In the genomic region with DNA sequence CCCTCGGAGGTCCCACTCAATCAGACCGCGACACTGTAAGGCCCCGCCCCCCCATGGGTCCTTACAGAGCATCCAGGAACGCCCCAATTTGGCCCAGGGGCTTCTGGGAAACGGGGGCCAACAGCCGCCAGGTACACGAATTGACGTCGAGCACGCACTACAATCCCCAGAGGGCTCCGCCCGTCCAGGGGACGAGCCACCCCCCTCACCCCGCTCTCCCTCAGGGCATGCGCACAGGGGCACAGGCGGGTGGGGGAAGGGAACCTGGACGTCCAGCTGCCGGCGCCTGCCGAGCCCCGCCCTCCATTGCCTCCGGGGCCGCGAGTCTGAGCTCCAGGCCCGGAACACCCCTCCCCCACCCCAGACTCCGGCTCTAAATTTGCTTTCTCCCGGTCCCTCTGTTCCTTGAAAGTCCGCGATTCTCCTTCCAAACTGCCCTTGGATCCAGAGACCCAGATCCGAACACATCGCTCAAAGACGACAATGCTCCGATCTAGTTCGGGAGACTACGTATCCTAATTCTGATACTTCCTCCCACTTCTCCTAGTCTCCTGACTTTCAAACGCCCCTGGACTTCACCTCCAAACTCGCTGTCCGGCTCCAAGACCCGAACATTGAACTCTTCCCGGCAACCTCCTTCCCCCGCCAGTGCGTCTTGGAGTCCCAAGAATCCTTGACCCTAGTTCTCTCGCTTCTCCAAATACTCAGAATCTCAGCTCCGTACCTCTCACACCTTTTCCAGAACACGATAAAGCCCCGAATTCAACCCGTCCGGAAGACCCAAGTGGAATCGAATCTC, we compare ENCODE assay signal across 8 cellular contexts. TPM values are rescaled to one million over a fixed set of nuclear protein-coding genes. Genes with fewer than 3 reads are reported as not detected.
DNase-seq lines count a peak whose midpoint lies in the region; ATAC-seq and TF ChIP-seq lines count a peak whose summit lies in the region.

No MANE protein-coding gene starts in this region.

- peak in 2 of 4 donors; percentile 36 to 94 for TF ChIP-seq EP300 in upper lobe of left lung (IDR thresholded peaks at IDR 0.05)

- ATAC-seq in HG02840 (IDR thresholded peaks at IDR 0.05; ENCODE audit: low FRiP score, unreplicated experiment) (peak; percentile 68), heart right ventricle (peak; percentile 85 to 94 (median 90)), upper lobe of left lung (ENCODE audit: low FRiP score in 2 of 2) (peak; percentile 91 to 97)

- H3K27ac ChIP-seq in adrenal gland (peak overlapping the region; percentile 80 to 99 (median 94)), heart right ventricle (peak overlapping the region; percentile 80 to 100 (median 97)), upper lobe of left lung (peak overlapping the region; percentile 92 to 98 (median 96))

- H3K36me3 ChIP-seq in adrenal gland (replicated peaks in 1 of 2) (peaks cover 0 to 27% of the 10 kb centered on the region in 2 donors), heart right ventricle (peaks cover 0 to 46% (median 30%) of the 10 kb centered on the region in 9 donors), upper lobe of left lung (peaks cover 20 to 36% (median 26%) of the 10 kb centered on the region in 4 donors)

- peak; percentile 97 for DNase-seq in NCI-H1436 treated with DMSO at 0.1 percent for 48 hours (lab: John Stamatoyannopoulos, UW)
- peak; percentile 99 for DNase-seq in T follicular helper cell (ENCODE audit: low read depth)
- peak; percentile 100 for DNase-seq in adrenal gland
- DNase-seq in heart right ventricle, result peak; percentile 98 to 100
- peak; percentile 92 to 100 (median 97) for DNase-seq in posterior cingulate gyrus
- DNase-seq in upper lobe of left lung, result peak; percentile 97 to 100

- intact Hi-C loops in adrenal gland (cut with DNase I), result no loop called here
- intact Hi-C loops in heart right ventricle (cut with DNase I), result loop anchor here in 6 of 10 donors (1.0 to 10.0 kb wide), 6 partner anchors 9 to 99 kb away; a partner anchor contains a TSS
- intact Hi-C loops in posterior cingulate gyrus (cut with DNase I), result loop anchor here (1.0 kb wide), 2 partner anchors 17 to 22 kb away; a partner anchor contains a TSS

- H3K4me1 ChIP-seq in adrenal gland (replicated peaks in 1 of 2), result peaks cover 10 to 19% of the 10 kb centered on the region in 2 donors
- peaks cover 10 to 41% (median 27%) of the 10 kb centered on the region in 9 donors for H3K4me1 ChIP-seq in heart right ventricle
- H3K4me1 ChIP-seq in upper lobe of left lung, result peaks cover 16 to 38% (median 25%) of the 10 kb centered on the region in 4 donors

- H3K9me3 ChIP-seq in adrenal gland (replicated peaks in 1 of 3), result no peaks in the 10 kb centered on the region
- H3K9me3 ChIP-seq in heart right ventricle, result no peaks in the 10 kb centered on the region
- H3K9me3 ChIP-seq in upper lobe of left lung, result no peaks in the 10 kb centered on the region

- WGBS in adrenal gland, 4 donors, result 0 to 1% (median 0%) methylated on average over 22 to 50 of the region's 50 CpGs
- 0 to 1% methylated on average over 50 of the region's 50 CpGs for WGBS in heart right ventricle, 2 donors
- 0% methylated on average over 27 to 37 of the region's 50 CpGs for WGBS in upper lobe of left lung, 2 donors

- H3K27me3 ChIP-seq in adrenal gland (no peaks in the 10 kb centered on the region), heart right ventricle (no peaks in the 10 kb centered on the region), upper lobe of left lung (no peaks in the 10 kb centered on the region)

- TF ChIP-seq POLR2A in adrenal gland (IDR thresholded peaks at IDR 0.05) (peak in 1 of 2 donors; percentile 70), upper lobe of left lung (IDR thresholded peaks at IDR 0.05) (peak in 3 of 4 donors; percentile 38 to 77 (median 77))

- no peak for TF ChIP-seq CTCF in GM12875 (IDR thresholded peaks at IDR 0.05; ENCODE audit: borderline replicate concordance, insufficient read depth, low read depth, low read length)
- TF ChIP-seq CTCF in adrenal gland (IDR thresholded peaks at IDR 0.05), result no peak
- TF ChIP-seq CTCF in heart right ventricle (IDR thresholded peaks at IDR 0.05), result no peak
- peak in 1 of 6 experiments; percentile 34 for TF ChIP-seq CTCF in upper lobe of left lung (IDR thresholded peaks at IDR 0.05)

- H3K4me3 ChIP-seq in GM12875 (ENCODE audit: low read depth, low read length) (peak overlapping the region; percentile 75), adrenal gland (peak overlapping the region; percentile 53 to 94 (median 78)), heart right ventricle (peak overlapping the region; percentile 70 to 96 (median 85)), upper lobe of left lung (peak overlapping the region; percentile 66 to 92 (median 84))

RNA-seq across cellular contexts. Expression of a gene that starts 0.8 kb away (rescaled TPM):
- 10 to 100 TPM; 15.2 to 34.9 (median 29.5) TPM for total RNA-seq in adrenal gland
- polyA plus RNA-seq in adrenal gland, result 10 to 100 TPM; 12.1 to 60.2 (median 32.4) TPM
- total RNA-seq in heart right ventricle, result 10 to 100 TPM; 19.4 to 37.5 (median 27.4) TPM
- 10 to 100 TPM; 35.3 to 35.6 TPM for polyA plus RNA-seq in heart right ventricle
- total RNA-seq in upper lobe of left lung, result 10 to 100 TPM in 5 of 6 donors, 1 to 10 TPM in 1; 8.9 to 44.5 (median 21.9) TPM

RNA-seq across cellular contexts. Expression of a gene that starts 17.5 kb away (rescaled TPM):
- 10 to 100 TPM; 10.2 to 20.8 (median 13.9) TPM for total RNA-seq in adrenal gland
- 10 to 100 TPM in 2 of 3 donors, 1 to 10 TPM in 1; 1.7 to 20.6 (median 11.1) TPM for polyA plus RNA-seq in adrenal gland
- 10 to 100 TPM in 3 of 10 donors, 1 to 10 TPM in 7; 6.3 to 16.8 (median 8.4) TPM for total RNA-seq in heart right ventricle
- 10 to 100 TPM; 13.4 to 35.8 TPM for polyA plus RNA-seq in heart right ventricle
- 10 to 100 TPM in 4 of 6 donors, 1 to 10 TPM in 2; 2.1 to 37.5 (median 18.4) TPM for total RNA-seq in upper lobe of left lung

RNA-seq across cellular contexts. Expression of a gene that starts 22.2 kb away (rescaled TPM):
- total RNA-seq in adrenal gland, result 100 to 1,000 TPM in 5 of 8 donors, 10 to 100 TPM in 3; 85.8 to 303 (median 143) TPM
- 100 to 1,000 TPM in 2 of 3 donors, 10 to 100 TPM in 1; 53.8 to 189 (median 124) TPM for polyA plus RNA-seq in adrenal gland
- 100 to 1,000 TPM in 3 of 10 donors, 10 to 100 TPM in 7; 70.9 to 144 (median 91.4) TPM for total RNA-seq in heart right ventricle
- 100 to 1,000 TPM in 1 of 2 donors, 10 to 100 TPM in 1; 95.8 to 213 TPM for polyA plus RNA-seq in heart right ventricle
- 100 to 1,000 TPM in 5 of 6 donors, 10 to 100 TPM in 1; 77.5 to 379 (median 223) TPM for total RNA-seq in upper lobe of left lung

RNA-seq across cellular contexts. Expression of a gene that starts 23.5 kb away (rescaled TPM):
- 1 to 10 TPM in 7 of 8 donors, under 1 TPM in 1; 0.91 to 5.4 (median 3.3) TPM for total RNA-seq in adrenal gland
- polyA plus RNA-seq in adrenal gland, result 10 to 100 TPM in 1 of 3 donors, 1 to 10 TPM in 2; 2.2 to 46.7 (median 9.9) TPM
- 1 to 10 TPM; 3.0 to 6.6 (median 4.9) TPM for total RNA-seq in heart right ventricle
- 10 to 100 TPM in 1 of 2 donors, 1 to 10 TPM in 1; 3.2 to 13.8 TPM for polyA plus RNA-seq in heart right ventricle
- total RNA-seq in upper lobe of left lung, result 1 to 10 TPM in 1 of 6 donors, under 1 TPM in 5; 0.33 to 8.4 (median 0.67) TPM

RNA-seq across cellular contexts. Expression of a gene that starts 30.2 kb away (rescaled TPM):
- total RNA-seq in adrenal gland, result 10 to 100 TPM in 5 of 8 donors, 1 to 10 TPM in 3; 5.4 to 12.8 (median 10.4) TPM
- 1 to 10 TPM; 3.2 to 6.6 (median 3.9) TPM for polyA plus RNA-seq in adrenal gland
- total RNA-seq in heart right ventricle, result 1 to 10 TPM; 1.7 to 3.8 (median 2.7) TPM
- polyA plus RNA-seq in heart right ventricle, result 1 to 10 TPM; 2.4 to 2.7 TPM
- 100 to 1,000 TPM in 1 of 6 donors, 10 to 100 TPM in 5; 30.1 to 146 (median 51.5) TPM for total RNA-seq in upper lobe of left lung

Comparison
In these comparisons a context has a peak if more than half of its experiments do, and no peak if none do; other contexts are left out.
1. Peak in every context shown above with its lines: DNase-seq, ATAC-seq, H3K4me3 ChIP-seq and H3K27ac ChIP-seq.
2. intact Hi-C loops: an anchor here in heart right ventricle (1.0 to 10.0 kb wide) and posterior cingulate gyrus (1.0 kb wide); none called in adrenal gland.